19 cellular contexts compared by ENCODE assay signal in genomic region chr17:30091166-30091670, GRCh38.
"Had no signal": no experiment of that assay in that cellular context is flagged by ENCODE, and none has a peak within 500 bp of the region (broad histone marks: within the 10 kb centered on the region; RNA-seq: fewer than 3 reads in every experiment).

No MANE protein-coding gene starts in this region.

- H3K36me3 Mint-ChIP-seq: immature natural killer cell had no signal

- DNase-seq: activated CD4-positive, alpha-beta T cell treated with anti-CD3 and anti-CD28 coated beads, Interleukin-2, amount 50 U/mL, for 1 hour; activated naive CD4-positive, alpha-beta T cell treated with Interleukin-2 at 50 U/mL for 16 hours; activated T-cell treated with anti-CD3 and anti-CD28 coated beads for 4 hours; caudate nucleus; effector CD4-positive, alpha-beta T cell; esophagus squamous epithelium; head of caudate nucleus; immature natural killer cell; ovary; stimulated activated CD4-positive, alpha-beta T cell treated with anti-CD3 and anti-CD28 coated beads, Interleukin-12 subunit alpha, Interleukin-12 subunit beta, amount 100 ng/mL, for 4 hours; stimulated activated CD4-positive, alpha-beta T cell treated with anti-CD3 and anti-CD28 coated beads, Interleukin-2, amount 100 ng/mL, for 24 hours; stomach; testis; upper lobe of right lung had no signal

- H3K27me3 ChIP-seq: ovary, testis, upper lobe of right lung had no signal

- H3K27ac ChIP-seq: coronary artery, esophagus squamous epithelium, ovary, stomach, testis, upper lobe of right lung had no signal

- FAIRE-seq: endothelial cell of umbilical vein had no signal

- H3K4me3 Mint-ChIP-seq: immature natural killer cell; T-helper 2 cell treated with Interferon-gamma antibody and Interleukin-4, amounts not matched to agents 5 μg/mL and 100 μg/mL, for 36 hours had no signal

- H3K27ac Mint-ChIP-seq: immature natural killer cell; T-helper 2 cell treated with Interferon-gamma antibody and Interleukin-4, amounts not matched to agents 5 μg/mL and 100 μg/mL, for 36 hours had no signal

- H3K4me3 ChIP-seq: coronary artery, esophagus squamous epithelium, ovary, stomach, testis, upper lobe of right lung had no signal

- H3K9me3 ChIP-seq: esophagus squamous epithelium, ovary, stomach, testis, upper lobe of right lung had no signal

- ATAC-seq: activated CD4-positive, CD25-positive, alpha-beta regulatory T cell treated with anti-CD3 and anti-CD28 coated beads, Interleukin-2, amount 50 U/mL, for 24 hours; sciatic nerve; upper lobe of right lung had no signal

- H3K36me3 ChIP-seq: esophagus squamous epithelium, ovary, stomach, upper lobe of right lung had no signal

- H3K4me1 ChIP-seq: testis, upper lobe of right lung had no signal

- H3K9me3 Mint-ChIP-seq: immature natural killer cell; T-helper 2 cell treated with Interferon-gamma antibody and Interleukin-4, amounts not matched to agents 5 μg/mL and 100 μg/mL, for 36 hours had no signal
